ENCODE assay signal across 12 cellular contexts in genomic region chr11:45993438-45994064, GRCh38.
DNase-seq lines count a peak whose midpoint lies in the region; ATAC-seq and TF ChIP-seq lines count a peak whose summit lies in the region.
"Had no signal": no experiment of that assay in that cellular context is flagged by ENCODE, and none has a peak within 500 bp of the region (broad histone marks: within the 10 kb centered on the region; RNA-seq: fewer than 3 reads in every experiment).

No MANE protein-coding gene starts in this region.

- H3K27me3 Mint-ChIP-seq in chondrocyte (ENCODE audit: low read depth), result no peaks in the 10 kb centered on the region

- H3K27ac Mint-ChIP-seq in chondrocyte (ENCODE audit: unreplicated experiment), result peak overlapping the region; percentile 70

- no peak overlapping the region for H3K4me3 Mint-ChIP-seq in chondrocyte (ENCODE audit: unreplicated experiment)

- 76% methylated on average over 6 of the region's 6 CpGs for WGBS in sigmoid colon, 2 donors

- peak; percentile 43 for DNase-seq in MG63
- DNase-seq in chondrocyte (ENCODE audit: low spot score), result no peak
- DNase-seq in sigmoid colon, result peak; percentile 92
- no peak for DNase-seq in NCI-H1105 treated with DMSO at 0.1 percent for 48 hours (lab: John Stamatoyannopoulos, UW)
- no peak for DNase-seq in NCI-H1092 (lab: John Stamatoyannopoulos, UW)
- DNase-seq in NCI-H748 (lab: John Stamatoyannopoulos, UW; ENCODE audit: unreplicated experiment), result no peak
- DNase-seq: GOT3, NCI-H2029, SIG-M5 had no signal

- no peak overlapping the region for H3K4me3 ChIP-seq in MG63
- H3K4me3 ChIP-seq in iPS-18a (ENCODE audit: low read length), result no peak overlapping the region
- H3K4me3 ChIP-seq in sigmoid colon, result no peak overlapping the region
- H3K4me3 ChIP-seq: skin epidermis had no signal

- TF ChIP-seq POLR2A in sigmoid colon (IDR thresholded peaks at IDR 0.05), result no peak

- peak in 2 of 4 donors; percentile 29 to 57 for TF ChIP-seq EP300 in sigmoid colon (IDR thresholded peaks at IDR 0.05)

- H3K36me3 Mint-ChIP-seq in chondrocyte (ENCODE audit: low read depth), result no peaks in the 10 kb centered on the region

- H3K9me3 ChIP-seq in MG63 (no peaks in the 10 kb centered on the region), iPS-18a (ENCODE audit: control insufficient read depth, low read depth, low read length) (no peaks in the 10 kb centered on the region), sigmoid colon (no peaks in the 10 kb centered on the region)

- H3K4me1 ChIP-seq in iPS-18a (ENCODE audit: control insufficient read depth, low read depth, low read length) (peaks cover 55% of the 10 kb centered on the region), sigmoid colon (peaks cover 0 to 37% (median 26%) of the 10 kb centered on the region in 4 donors)

- H3K36me3 ChIP-seq in MG63 (no peaks in the 10 kb centered on the region), iPS-18a (ENCODE audit: control insufficient read depth, low read depth, low read length) (no peaks in the 10 kb centered on the region), sigmoid colon (no peaks in the 10 kb centered on the region)

- TF ChIP-seq CTCF in chondrocyte (IDR thresholded peaks at IDR 0.05) (no peak), sigmoid colon (IDR thresholded peaks at IDR 0.05) (no peak)

- no peak overlapping the region for H3K9ac ChIP-seq in iPS-18a (ENCODE audit: low read length)

- ATAC-seq in HG02610 (IDR thresholded peaks at IDR 0.05; ENCODE audit: unreplicated experiment), result no peak

- H3K27ac ChIP-seq in iPS-18a (ENCODE audit: low read length) (peak overlapping the region; percentile 43), sigmoid colon (peak overlapping the region; percentile 45 to 83 (median 70))

- H3K9me3 Mint-ChIP-seq in chondrocyte (ENCODE audit: low read depth), result no peaks in the 10 kb centered on the region

- intact Hi-C loops in sigmoid colon (cut with DNase I), result no loop called here

- no peaks in the 10 kb centered on the region for H3K27me3 ChIP-seq in MG63
- no peaks in the 10 kb centered on the region for H3K27me3 ChIP-seq in iPS-18a (ENCODE audit: control insufficient read depth, insufficient read depth, low read length)
- H3K27me3 ChIP-seq in sigmoid colon, result no peaks in the 10 kb centered on the region

- peaks cover 26% of the 10 kb centered on the region for H3K4me1 Mint-ChIP-seq in chondrocyte (ENCODE audit: low read depth)

Comparison
In these comparisons a context has a peak if more than half of its experiments do, and no peak if none do; other contexts are left out.
1. DNase-seq: peak in MG63 (single experiment) and sigmoid colon (single experiment); none in chondrocyte (single experiment), NCI-H1105 treated with DMSO at 0.1 percent for 48 hours (single experiment), NCI-H1092 (single experiment) and NCI-H748 (single experiment).